In the genomic region with DNA sequence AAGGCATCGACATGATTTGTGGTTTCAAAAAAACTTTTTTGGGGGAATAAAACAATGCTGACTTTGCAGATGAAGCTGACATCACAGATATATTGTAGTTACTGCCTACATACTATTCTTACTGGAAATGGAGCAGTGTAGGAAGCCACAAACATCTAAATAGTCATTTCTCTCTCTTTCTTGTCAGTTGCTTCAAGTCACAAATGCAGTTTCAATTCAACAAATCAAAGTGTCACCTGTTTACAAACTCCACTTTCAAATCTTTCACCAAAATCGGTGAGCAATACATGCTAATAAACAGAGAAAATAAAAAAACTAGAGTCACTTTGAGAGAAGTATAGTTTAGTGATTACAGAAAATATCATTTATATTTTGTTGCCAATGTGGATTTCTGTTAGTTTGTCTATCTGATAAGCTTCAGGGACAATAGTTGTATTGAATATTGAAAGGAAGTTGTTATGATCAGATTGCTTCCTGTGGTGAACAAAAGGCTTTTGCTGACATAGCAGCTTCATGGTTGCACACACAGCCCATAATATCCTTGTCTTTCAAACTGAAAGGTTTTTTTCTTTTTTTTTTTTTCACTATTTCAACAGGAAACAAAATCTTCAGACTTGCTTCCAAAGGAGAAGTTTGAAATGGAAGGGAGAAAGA, we compare ENCODE assay signal across 11 cellular contexts. TPM values are rescaled to one million over a fixed set of nuclear protein-coding genes. Genes with fewer than 3 reads are reported as not detected.
DNase-seq lines count a peak whose midpoint lies in the region; ATAC-seq and TF ChIP-seq lines count a peak whose summit lies in the region.
"Had no signal": no experiment of that assay in that cellular context is flagged by ENCODE, and none has a peak within 500 bp of the region (broad histone marks: within the 10 kb centered on the region; RNA-seq: fewer than 3 reads in every experiment).

No MANE protein-coding gene starts in this region.

- H3K4me3 Mint-ChIP-seq in activated T-helper 1 cell treated with anti-CD3 and anti-CD28 coated beads, Interleukin-12 subunit alpha, Interleukin-12 subunit beta, Interleukin-2, Interleukin-4 antibody, amounts not matched to agents 30 ng/mL and 10 ng/mL and 1 ng/mL, durations not matched to agents 14 hours and 24 hours and 36 hours: peak overlapping the region; percentile 75
- no peak overlapping the region for H3K4me3 Mint-ChIP-seq in Calu3 (ENCODE audit: low read depth, unreplicated experiment)

- H3K27ac Mint-ChIP-seq in activated T-helper 1 cell treated with anti-CD3 and anti-CD28 coated beads, Interleukin-12 subunit alpha, Interleukin-12 subunit beta, Interleukin-2, Interleukin-4 antibody, amounts not matched to agents 30 ng/mL and 10 ng/mL and 1 ng/mL, durations not matched to agents 14 hours and 24 hours and 36 hours: peak overlapping the region; percentile 96
- no peak overlapping the region for H3K27ac Mint-ChIP-seq in Calu3 (ENCODE audit: unreplicated experiment)

- H3K9me3 Mint-ChIP-seq in activated T-helper 1 cell treated with anti-CD3 and anti-CD28 coated beads, Interleukin-12 subunit alpha, Interleukin-12 subunit beta, Interleukin-2, Interleukin-4 antibody, amounts not matched to agents 30 ng/mL and 10 ng/mL and 1 ng/mL, durations not matched to agents 14 hours and 24 hours and 36 hours: peaks cover 11% of the 10 kb centered on the region
- no peaks in the 10 kb centered on the region for H3K9me3 Mint-ChIP-seq in Calu3 (ENCODE audit: low read depth, unreplicated experiment)

- H3K4me1 ChIP-seq in tibial artery: peaks cover 0 to 8% (median 0%) of the 10 kb centered on the region in 4 donors

- peaks cover 39% of the 10 kb centered on the region for H3K4me1 Mint-ChIP-seq in activated T-helper 1 cell treated with anti-CD3 and anti-CD28 coated beads, Interleukin-12 subunit alpha, Interleukin-12 subunit beta, Interleukin-2, Interleukin-4 antibody, amounts not matched to agents 30 ng/mL and 10 ng/mL and 1 ng/mL, durations not matched to agents 14 hours and 24 hours and 36 hours (ENCODE audit: low read depth)
- H3K4me1 Mint-ChIP-seq in Calu3 (ENCODE audit: low read depth, unreplicated experiment): no peaks in the 10 kb centered on the region

- no peak overlapping the region for H3K27ac ChIP-seq in tibial artery
- H3K27ac ChIP-seq: ovary had no signal

- intact Hi-C loops in activated T-helper 1 cell treated with anti-CD3 and anti-CD28 coated beads, Interleukin-12 subunit alpha, Interleukin-12 subunit beta, Interleukin-2, Interleukin-4 antibody, amounts not matched to agents 30 ng/mL and 10 ng/mL and 1 ng/mL, durations not matched to agents 14 hours and 24 hours and 36 hours (cut with micrococcal nuclease): loop anchor here (1.0 to 10.0 kb wide), 8 partner anchors 46 to 1740 kb away; partner anchors contain the start of genes AFF1, MAPK10, PPM1K and PTPN13
- intact Hi-C loops in Calu3 (cut with micrococcal nuclease; ENCODE audit: unreplicated experiment) (no loop called here), tibial artery (cut with DNase I; ENCODE audit: low total_unique reads) (no loop called here)

- no peaks in the 10 kb centered on the region for H3K27me3 ChIP-seq in tibial artery
- H3K27me3 ChIP-seq: ovary had no signal

- CTCF ChIA-PET in Calu3 (lab: Charles Lee): no interaction called here

- no peak overlapping the region for H3K4me3 ChIP-seq in tibial artery
- H3K4me3 ChIP-seq: ovary had no signal

- peaks cover 5% of the 10 kb centered on the region for H3K27me3 Mint-ChIP-seq in activated T-helper 1 cell treated with anti-CD3 and anti-CD28 coated beads, Interleukin-12 subunit alpha, Interleukin-12 subunit beta, Interleukin-2, Interleukin-4 antibody, amounts not matched to agents 30 ng/mL and 10 ng/mL and 1 ng/mL, durations not matched to agents 14 hours and 24 hours and 36 hours (ENCODE audit: insufficient read depth)
- no peaks in the 10 kb centered on the region for H3K27me3 Mint-ChIP-seq in Calu3 (ENCODE audit: unreplicated experiment)

- no peaks in the 10 kb centered on the region for H3K9me3 ChIP-seq in tibial artery
- H3K9me3 ChIP-seq: ovary had no signal

- DNase-seq in activated T-helper 1 cell treated with anti-CD3 and anti-CD28 coated beads, Interleukin-12 subunit alpha, Interleukin-12 subunit beta, Interleukin-2, Interleukin-4 antibody, amounts not matched to agents 30 ng/mL and 10 ng/mL and 1 ng/mL, durations not matched to agents 14 hours and 24 hours and 36 hours (ENCODE audit: low spot score): peak; percentile 7
- DNase-seq in NCI-H774 (lab: John Stamatoyannopoulos, UW) (no peak), Calu3 (no peak), tibial artery (no peak)
- DNase-seq in stimulated activated naive CD4-positive, alpha-beta T cell (lab: John Stamatoyannopoulos, UW): no peak
- DNase-seq: glutamatergic neuron; ovary; stimulated activated CD8-positive, alpha-beta memory T cell treated with anti-CD3 and anti-CD28 coated beads, Interleukin-4, amount 100 ng/mL, for 48 hours had no signal

- no peaks in the 10 kb centered on the region for H3K36me3 ChIP-seq in tibial artery
- H3K36me3 ChIP-seq: ovary had no signal

- TF ChIP-seq CTCF in Calu3 (IDR thresholded peaks at IDR 0.05; ENCODE audit: unreplicated experiment) (no peak), tibial artery (IDR thresholded peaks at IDR 0.05) (no peak)

- BruUV-seq in Calu3 (replicated peaks; lab: Mats Ljungman, UMichigan): no TSS peak

- peaks cover 4% of the 10 kb centered on the region for H3K36me3 Mint-ChIP-seq in activated T-helper 1 cell treated with anti-CD3 and anti-CD28 coated beads, Interleukin-12 subunit alpha, Interleukin-12 subunit beta, Interleukin-2, Interleukin-4 antibody, amounts not matched to agents 30 ng/mL and 10 ng/mL and 1 ng/mL, durations not matched to agents 14 hours and 24 hours and 36 hours (ENCODE audit: low read depth)
- H3K36me3 Mint-ChIP-seq in Calu3 (ENCODE audit: insufficient read depth, unreplicated experiment): peaks cover 4% of the 10 kb centered on the region

- ATAC-seq in GM18499 (IDR thresholded peaks at IDR 0.05; ENCODE audit: insufficient read depth, unreplicated experiment) (peak; percentile 94), GM19455 (IDR thresholded peaks at IDR 0.05; ENCODE audit: unreplicated experiment) (peak; percentile 91), HG03066 (IDR thresholded peaks at IDR 0.05; ENCODE audit: low read depth, unreplicated experiment) (peak; percentile 87)

RNA-seq across cellular contexts. Expression of gene PTPN13, which starts 49.7 kb away (rescaled TPM):
- 0.44 and 0.66 TPM in 2 replicates for total RNA-seq in activated T-helper 1 cell treated with anti-CD3 and anti-CD28 coated beads, Interleukin-12 subunit alpha, Interleukin-12 subunit beta, Interleukin-2, Interleukin-4 antibody, amounts not matched to agents 30 ng/mL and 10 ng/mL and 1 ng/mL, durations not matched to agents 14 hours and 24 hours and 36 hours
- total RNA-seq in Calu3 (2022): 22.2 and 23.3 TPM in 2 replicates

Comparison
In these comparisons a context has a peak if more than half of its experiments do, and no peak if none do; other contexts are left out.
1. RNA of gene PTPN13, which starts 49.7 kb away (total RNA-seq): 22.2 to 23.3 TPM in Calu3; 0.44 to 0.66 TPM in activated T-helper 1 cell treated with anti-CD3 and anti-CD28 coated beads, Interleukin-12 subunit alpha, Interleukin-12 subunit beta, Interleukin-2, Interleukin-4 antibody, amounts not matched to agents 30 ng/mL and 10 ng/mL and 1 ng/mL, durations not matched to agents 14 hours and 24 hours and 36 hours; every median in the first group is over 10 times any median in the second.
2. Peak in every context shown above with its lines, with median percentiles within 50 percentile points of each other: ATAC-seq.